1 cellular context compared by ENCODE assay signal in the genomic region with DNA sequence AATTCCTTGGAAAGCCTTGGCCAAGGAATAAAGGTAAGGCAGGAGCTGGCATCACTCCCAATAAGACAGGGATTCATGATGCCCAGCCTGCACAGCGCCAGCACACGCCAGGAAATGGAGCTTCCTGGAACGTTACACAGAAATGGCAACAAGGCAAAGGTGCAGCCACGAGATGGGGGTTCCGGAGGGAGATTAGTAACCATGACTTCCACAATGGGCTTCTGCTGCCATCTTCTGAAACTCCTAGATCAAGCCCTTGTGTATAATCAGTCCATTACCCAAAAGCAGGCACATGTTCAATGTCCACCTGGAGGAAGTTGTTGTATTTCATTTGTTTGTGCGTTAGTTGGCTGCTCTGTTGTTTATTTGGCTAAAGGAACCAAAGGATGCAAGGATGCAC.
TF ChIP-seq lines count a peak whose summit lies in the region.

No MANE protein-coding gene starts in this region.

TF ChIP-seq in GM23338, 12 proteins besides CTCF, POLR2A, EP300 and RAD21 (continued from another document):
- TF ChIP-seq ZNF462 (CRISPR knock-in tag; IDR thresholded peaks at IDR 0.05) = no peak
- no peak for TF ChIP-seq JUNB (IDR thresholded peaks at IDR 0.05; ENCODE audit: unreplicated experiment)
- TF ChIP-seq ZNF114 (CRISPR knock-in tag; IDR thresholded peaks at IDR 0.05) = no peak
- TF ChIP-seq STAT1 (IDR thresholded peaks at IDR 0.05; ENCODE audit: unreplicated experiment) = no peak
- no peak for TF ChIP-seq EZH2phosphoT487 (IDR thresholded peaks at IDR 0.05; ENCODE audit: unreplicated experiment)
- TF ChIP-seq, protein P1, sequence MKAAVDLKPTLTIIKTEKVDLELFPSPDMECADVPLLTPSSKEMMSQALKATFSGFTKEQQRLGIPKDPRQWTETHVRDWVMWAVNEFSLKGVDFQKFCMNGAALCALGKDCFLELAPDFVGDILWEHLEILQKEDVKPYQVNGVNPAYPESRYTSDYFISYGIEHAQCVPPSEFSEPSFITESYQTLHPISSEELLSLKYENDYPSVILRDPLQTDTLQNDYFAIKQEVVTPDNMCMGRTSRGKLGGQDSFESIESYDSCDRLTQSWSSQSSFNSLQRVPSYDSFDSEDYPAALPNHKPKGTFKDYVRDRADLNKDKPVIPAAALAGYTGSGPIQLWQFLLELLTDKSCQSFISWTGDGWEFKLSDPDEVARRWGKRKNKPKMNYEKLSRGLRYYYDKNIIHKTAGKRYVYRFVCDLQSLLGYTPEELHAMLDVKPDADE (IDR thresholded peaks at IDR 0.05) = no peak
- TF ChIP-seq POLR2AphosphoS5 (IDR thresholded peaks at IDR 0.05; ENCODE audit: low read depth) = no peak
- no peak for TF ChIP-seq NANOG (IDR thresholded peaks at IDR 0.05; ENCODE audit: borderline replicate concordance)
- no peak for TF ChIP-seq REST (IDR thresholded peaks at IDR 0.05; ENCODE audit: unreplicated experiment)
- TF ChIP-seq CREB1 (CRISPR knock-in tag; IDR thresholded peaks at IDR 0.05; ENCODE audit: low read depth) = no peak
TF ChIP-seq in GM23338: peak in this region for 0.
